ENCODE assay signal across 8 cellular contexts in the genomic region with DNA sequence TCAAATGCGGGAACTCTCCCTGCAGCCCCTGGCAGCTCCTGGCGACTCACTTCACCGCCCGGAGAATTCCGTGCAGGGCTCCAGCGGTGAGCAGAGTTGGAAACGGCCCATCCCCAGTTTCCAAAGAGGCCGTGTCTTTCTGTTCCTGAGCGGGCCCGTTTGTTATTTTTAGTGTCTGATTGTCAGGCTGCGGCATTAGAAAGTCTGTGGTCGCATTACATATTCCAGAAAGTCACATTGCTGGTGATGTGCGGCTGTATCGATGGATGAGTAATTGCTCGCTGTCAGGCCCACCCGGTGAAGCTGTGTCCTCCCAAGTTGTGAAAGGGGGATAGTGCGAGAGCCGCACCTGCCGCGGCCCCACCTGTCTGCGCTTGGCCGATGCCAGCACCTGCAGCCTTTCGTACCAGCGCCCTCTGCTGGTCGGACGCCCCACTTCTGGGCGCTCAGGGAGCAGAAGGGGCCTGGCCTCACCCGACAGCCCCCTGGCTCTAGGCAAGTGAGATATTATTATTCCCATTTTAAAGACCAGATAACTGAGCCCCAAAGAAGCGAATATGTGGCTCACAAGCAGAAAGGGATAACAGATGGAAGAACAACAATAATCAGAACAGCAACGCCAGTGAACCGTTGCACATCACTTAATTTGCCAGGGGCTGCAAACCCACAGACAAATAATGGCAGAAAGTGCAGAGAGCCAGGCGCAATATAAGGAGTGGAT.
DNase-seq lines count a peak whose midpoint lies in the region; ATAC-seq and TF ChIP-seq lines count a peak whose summit lies in the region.

No MANE protein-coding gene starts in this region.

- DNase-seq in NCI-H69 (lab: John Stamatoyannopoulos, UW): peak; percentile 74
- DNase-seq in activated T-cell treated with anti-CD3 and anti-CD28 coated beads for 1 hour (ENCODE audit: low read depth): peak; percentile 87
- peak; percentile 48 to 74 for DNase-seq in erythroblast (lab: John Stamatoyannopoulos, UW)
- peak; percentile 67 for DNase-seq in natural killer cell
- peak; percentile 72 for DNase-seq in stimulated activated naive CD4-positive, alpha-beta T cell treated with Interleukin-2 at 50 U/mL for 16 hours (lab: John Stamatoyannopoulos, UW)

- H3K4me3 Mint-ChIP-seq in natural killer cell: peak overlapping the region; percentile 17

- no peaks in the 10 kb centered on the region for H3K9me3 Mint-ChIP-seq in natural killer cell

- intact Hi-C loops in natural killer cell (cut with micrococcal nuclease): loop anchor here (2.0 kb wide), 1 partner anchor 974 kb away; no protein-coding TSS in a partner anchor

- no peak overlapping the region for H3K27ac Mint-ChIP-seq in natural killer cell

- ATAC-seq in HG03039 (IDR thresholded peaks at IDR 0.05; ENCODE audit: unreplicated experiment): peak; percentile 61
- ATAC-seq in natural killer cell: peak; percentile 63 to 94 (median 86)
- ATAC-seq in HG02870 (IDR thresholded peaks at IDR 0.05; ENCODE audit: unreplicated experiment): no peak

- no peaks in the 10 kb centered on the region for H3K36me3 Mint-ChIP-seq in natural killer cell

- no peak overlapping the region for H3K4me3 ChIP-seq in GM12875 (ENCODE audit: low read depth, low read length)

- TF ChIP-seq CTCF in GM12875 (IDR thresholded peaks at IDR 0.05; ENCODE audit: borderline replicate concordance, insufficient read depth, low read depth, low read length): peak; percentile 93
- peak; percentile 96 for TF ChIP-seq CTCF in natural killer cell (IDR thresholded peaks at IDR 0.05)

- H3K4me1 Mint-ChIP-seq in natural killer cell: no peaks in the 10 kb centered on the region

- peaks cover 16 to 42% of the 10 kb centered on the region in 2 donors for H3K27me3 Mint-ChIP-seq in natural killer cell (ENCODE audit: low read depth in 2 of 2)

- no peak for TF ChIP-seq POLR2A in erythroblast (IDR thresholded peaks at IDR 0.05; ENCODE audit: low read length)
